15 cellular contexts compared by ENCODE assay signal in genomic region chr9:36961568-36962360, GRCh38.
DNase-seq lines count a peak whose midpoint lies in the region; TF ChIP-seq lines count a peak whose summit lies in the region.
"Had no signal": no experiment of that assay in that cellular context is flagged by ENCODE, and none has a peak within 500 bp of the region (broad histone marks: within the 10 kb centered on the region; RNA-seq: fewer than 3 reads in every experiment).

No MANE protein-coding gene starts in this region.

- H3K36me3 ChIP-seq in skeletal muscle satellite cell (ENCODE audit: insufficient read depth, low read length), result no peaks in the 10 kb centered on the region
- H3K36me3 ChIP-seq: sigmoid colon had no signal

- TF ChIP-seq CTCF in coronary artery (IDR thresholded peaks at IDR 0.05), result no peak

- no peak overlapping the region for H3K27ac ChIP-seq in coronary artery
- H3K27ac ChIP-seq: sigmoid colon had no signal

- H3K4me1 ChIP-seq in skeletal muscle satellite cell (ENCODE audit: control insufficient read depth, insufficient read depth, low read length), result no peaks in the 10 kb centered on the region

- H3K4me2 ChIP-seq in skeletal muscle satellite cell (ENCODE audit: low read length), result peak overlapping the region; percentile 41

- DNase-seq in NCI-H82 (lab: John Stamatoyannopoulos, UW), result peak; percentile 52
- DNase-seq in NCI-H82 treated with DMSO at 0.1 percent for 48 hours (lab: John Stamatoyannopoulos, UW; ENCODE audit: unreplicated experiment), result no peak
- no peak for DNase-seq in coronary artery (ENCODE audit: low spot score)
- DNase-seq in left kidney (ENCODE audit: low read depth, low spot score), result peak; percentile 87
- no peak for DNase-seq in effector CD4-positive, alpha-beta T cell
- no peak for DNase-seq in NCI-H774 (lab: John Stamatoyannopoulos, UW)
- no peak for DNase-seq in GF-D8 (lab: John Stamatoyannopoulos, UW)
- DNase-seq: activated CD4-positive, alpha-beta T cell treated with anti-CD3 and anti-CD28 coated beads for 4 hours; activated T-cell treated with anti-CD3 and anti-CD28 coated beads, Interleukin-2, amount 50 U/mL, for 72 hours; effector memory CD4-positive, alpha-beta T cell; HCEC 1CT; KBM-7; NCI-H524; sigmoid colon had no signal

- peaks cover 75% of the 10 kb centered on the region for H3K27me3 ChIP-seq in skeletal muscle satellite cell (ENCODE audit: control insufficient read depth, insufficient read depth, low read length)

- no peaks in the 10 kb centered on the region for H3K9me3 ChIP-seq in skeletal muscle satellite cell (replicated peaks; ENCODE audit: low read length)
- H3K9me3 ChIP-seq: sigmoid colon had no signal

- H3K4me3 ChIP-seq in coronary artery, result peak overlapping the region; percentile 54
- H3K4me3 ChIP-seq in skeletal muscle satellite cell (ENCODE audit: low read length), result no peak overlapping the region
- H3K4me3 ChIP-seq: sigmoid colon had no signal

- no peak overlapping the region for H3K9ac ChIP-seq in skeletal muscle satellite cell (ENCODE audit: low read depth, low read length)

Comparison
In these comparisons a context has a peak if more than half of its experiments do, and no peak if none do; other contexts are left out.
1. DNase-seq: peak in NCI-H82 (single experiment) and left kidney (single experiment); none in NCI-H82 treated with DMSO at 0.1 percent for 48 hours (single experiment), coronary artery (single experiment), effector CD4-positive, alpha-beta T cell (single experiment), NCI-H774 (single experiment) and GF-D8 (single experiment).